In the genomic region with DNA sequence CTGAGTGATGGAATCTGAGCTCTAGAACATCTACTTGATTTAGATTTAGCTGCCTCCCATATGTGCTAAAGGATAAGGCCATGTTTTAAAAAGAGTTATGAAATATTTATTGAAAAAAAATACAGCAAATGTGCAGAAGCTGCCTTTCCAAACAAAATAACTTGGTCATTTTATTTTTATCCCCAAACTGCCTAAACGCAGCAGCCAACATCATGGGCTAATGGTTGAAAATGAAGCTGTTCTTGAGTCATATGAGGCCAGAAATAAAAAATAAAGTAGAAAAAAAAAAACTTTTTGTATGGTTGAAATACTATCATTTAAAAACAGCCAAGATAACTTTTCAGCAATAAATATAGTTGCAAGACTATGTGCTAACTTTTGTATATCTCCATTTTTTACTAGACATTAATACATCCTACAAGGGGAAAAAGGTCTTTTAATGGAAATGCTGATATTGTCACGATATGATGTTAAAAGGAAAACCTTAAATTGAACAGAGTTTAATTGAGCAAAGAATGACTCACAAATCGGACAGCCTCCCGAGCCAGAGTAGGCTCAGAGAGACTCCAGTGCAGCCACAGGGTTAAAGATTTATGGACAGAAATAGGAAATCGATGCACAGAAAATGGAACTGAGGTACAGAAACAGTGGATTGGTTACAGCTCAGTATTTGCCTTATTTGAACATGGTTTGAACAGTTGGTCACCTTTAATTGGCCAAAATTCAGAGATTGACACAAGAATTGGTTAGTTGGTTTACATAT, we compare ENCODE assay signal across 22 cellular contexts.
"Had no signal": no experiment of that assay in that cellular context is flagged by ENCODE, and none has a peak within 500 bp of the region (broad histone marks: within the 10 kb centered on the region; RNA-seq: fewer than 3 reads in every experiment).

No MANE protein-coding gene starts in this region.

- H3K4me1 ChIP-seq: thyroid gland had no signal

- DNase-seq: dorsolateral prefrontal cortex; effector memory CD4-positive, alpha-beta T cell; esophagus squamous epithelium; foreskin keratinocyte; heart left ventricle; hippocampal formation; kidney glomerular epithelial cell; natural killer cell; posterior cingulate gyrus; right cardiac atrium; stimulated activated CD4-positive, alpha-beta T cell treated with anti-CD3 and anti-CD28 coated beads, Interleukin-2, amount 100 ng/mL, for 48 hours; stimulated activated naive CD4-positive, alpha-beta T cell treated with Interleukin-2 at 50 U/mL for 16 hours; thyroid gland had no signal

- H3K27me3 ChIP-seq: esophagus squamous epithelium, foreskin keratinocyte, heart left ventricle, suprapubic skin, thyroid gland had no signal

- H3K9me3 Mint-ChIP-seq: mesothelial cell of epicardium, natural killer cell, neural crest cell had no signal

- H3K4me3 ChIP-seq: coronary artery, dorsolateral prefrontal cortex, esophagus squamous epithelium, heart left ventricle, smooth muscle cell, suprapubic skin, thyroid gland had no signal

- H3K27ac ChIP-seq: coronary artery, dorsolateral prefrontal cortex, epithelial cell of prostate, esophagus squamous epithelium, foreskin keratinocyte, heart left ventricle, suprapubic skin, thyroid gland had no signal

- FAIRE-seq: urothelium cell line had no signal

- H3K36me3 Mint-ChIP-seq: mesothelial cell of epicardium, natural killer cell, type B pancreatic cell had no signal

- H3K36me3 ChIP-seq: esophagus squamous epithelium, heart left ventricle, suprapubic skin, thyroid gland had no signal

- H3K4me2 ChIP-seq: smooth muscle cell had no signal

- ATAC-seq: foreskin keratinocyte, heart left ventricle, left lobe of liver, natural killer cell, right cardiac atrium had no signal

- H3K9me3 ChIP-seq: esophagus squamous epithelium, heart left ventricle, suprapubic skin, thyroid gland had no signal

- H3K27ac Mint-ChIP-seq: mesothelial cell of epicardium, natural killer cell, type B pancreatic cell had no signal

- H3K4me3 Mint-ChIP-seq: mesothelial cell of epicardium, natural killer cell, neural crest cell, type B pancreatic cell had no signal

- H3K4me1 Mint-ChIP-seq: natural killer cell had no signal
